In genomic region chr7:143485500-143485899, GRCh38 we compare ENCODE assay signal across 22 cellular contexts. TPM values are rescaled to one million over a fixed set of nuclear protein-coding genes. Genes with fewer than 3 reads are reported as not detected.
A peak's percentile ranks its signal among the peaks of the same experiment; 100 is the strongest.
DNase-seq lines count a peak whose midpoint lies in the region; ATAC-seq and TF ChIP-seq lines count a peak whose summit lies in the region.
"Had no signal": no experiment of that assay in that cellular context is flagged by ENCODE, and none has a peak within 500 bp of the region (broad histone marks: within the 10 kb centered on the region; RNA-seq: fewer than 3 reads in every experiment).

No MANE protein-coding gene starts in this region.

- intact Hi-C loops in lower leg skin (cut with DNase I; ENCODE audit: low total_unique reads) (no loop called here), PC-3 (cut with micrococcal nuclease) (no loop called here), aorta (cut with DNase I) (no loop called here)

- H3K36me3 ChIP-seq in adipocyte (ENCODE audit: control insufficient read depth, insufficient read depth, low read length, severe bottlenecking) (no peaks in the 10 kb centered on the region), PC-3 (ENCODE audit: low read depth, low read length) (no peaks in the 10 kb centered on the region), aorta (ENCODE audit: control insufficient read depth in 1 of 2, insufficient read depth in 2 of 2, low read length in 1 of 2) (no peaks in the 10 kb centered on the region)

- H3K27me3 ChIP-seq in adipocyte (replicated peaks; ENCODE audit: control insufficient read depth, insufficient read depth, low read length), result no peaks in the 10 kb centered on the region
- no peaks in the 10 kb centered on the region for H3K27me3 ChIP-seq in PC-3 (ENCODE audit: low read length)
- H3K27me3 ChIP-seq in aorta (ENCODE audit: control insufficient read depth in 1 of 2, insufficient read depth in 2 of 2, low read length in 1 of 2), result no peaks in the 10 kb centered on the region
- H3K27me3 ChIP-seq: hepatocyte had no signal

- DNase-seq in AG09309 (ENCODE audit: low read depth) (peak; percentile 53), GM03348 (ENCODE audit: low spot score) (peak; percentile 39), adipocyte (ENCODE audit: low read depth) (peak; percentile 34), lower leg skin (ENCODE audit: low spot score in 2 of 2) (peak; percentile 43 to 89), PC-3 (no peak), DMS79 (lab: John Stamatoyannopoulos, UW) (no peak), HEK293T (ENCODE audit: extremely low spot score) (no peak), aorta (no peak)
- DNase-seq: activated CD4-positive, alpha-beta memory T cell treated with anti-CD3 and anti-CD28 coated beads for 36 hours; activated naive CD4-positive, alpha-beta T cell treated with anti-CD3 and anti-CD28 coated beads, Interleukin-2, amount 50 U/mL, for 16 hours; activated T-cell treated with anti-CD3 and anti-CD28 coated beads, Interleukin-2, amount 50 U/mL, for 1 hour; Caco-2; erythroblast; NCI-H1436; retina; stimulated activated naive CD8-positive, alpha-beta T cell treated with anti-CD3 and anti-CD28 coated beads, Interleukin-15, Interleukin-2, amounts not matched to agents 100 U/mL and 50 U/mL, for 24 hours had no signal

- ATAC-seq in PC-3 (no peak), aorta (ENCODE audit: low FRiP score) (no peak)
- ATAC-seq: GM23338; stimulated activated naive CD8-positive, alpha-beta T cell treated with anti-CD3 and anti-CD28 coated beads, Interleukin-15, Interleukin-2, amounts not matched to agents 100 U/mL and 50 U/mL, for 24 hours had no signal

- TF ChIP-seq POLR2A in lower leg skin (IDR thresholded peaks at IDR 0.05), result no peak

- 70 to 71% methylated on average over 6 of the region's 6 CpGs for WGBS in lower leg skin, 2 donors
- 51 to 62% methylated on average over 6 of the region's 6 CpGs for WGBS in aorta, 2 donors

- no peaks in the 10 kb centered on the region for H4K20me1 ChIP-seq in PC-3 (ENCODE audit: low read length)

- no peaks in the 10 kb centered on the region for H3K79me2 ChIP-seq in PC-3 (ENCODE audit: low read length)
- H3K79me2 ChIP-seq: hepatocyte had no signal

- no peak for TF ChIP-seq CTCF in AG09309 (IDR thresholded peaks at IDR 0.05; ENCODE audit: control insufficient read depth, insufficient read depth, low read depth, low read length, missing control alignments)
- TF ChIP-seq CTCF in lower leg skin (IDR thresholded peaks at IDR 0.05), result no peak
- no peak for TF ChIP-seq CTCF in PC-3 (conservative IDR thresholded peaks at IDR 0.05; ENCODE audit: low read depth, low read length)

- POLR2A ChIA-PET in PC-3 (lab: Charles Lee; ENCODE audit: unreplicated experiment) (no interaction called here), HEK293T (lab: Yijun Ruan, JAX) (no interaction called here)

- H3F3A ChIP-seq in PC-3 (ENCODE audit: low read length, unreplicated experiment), result no peaks in the 10 kb centered on the region

- H3K27ac ChIP-seq in PC-3 (ENCODE audit: low read length) (no peak overlapping the region), aorta (ENCODE audit: low read depth in 1 of 2, low read length in 2 of 2) (no peak overlapping the region)
- H3K27ac ChIP-seq: hepatocyte, KMS-11 had no signal

- H2AFZ ChIP-seq in PC-3 (ENCODE audit: low read length), result no peak overlapping the region
- H2AFZ ChIP-seq: GM23338, hepatocyte had no signal

- H3K9me2 ChIP-seq in PC-3 (replicated peaks; ENCODE audit: low read length), result no peaks in the 10 kb centered on the region

- no peaks in the 10 kb centered on the region for H3K9me3 ChIP-seq in adipocyte (ENCODE audit: control insufficient read depth, low read length)
- no peaks in the 10 kb centered on the region for H3K9me3 ChIP-seq in PC-3 (ENCODE audit: low read length)
- H3K9me3 ChIP-seq in aorta (ENCODE audit: control insufficient read depth, low read length), result no peaks in the 10 kb centered on the region
- H3K9me3 ChIP-seq: Caco-2 had no signal

- H3K4me2 ChIP-seq in PC-3 (ENCODE audit: low read length), result no peak overlapping the region
- H3K4me2 ChIP-seq: GM23338, hepatocyte, KMS-11 had no signal

- H3K4me3 ChIP-seq in AG09309 (ENCODE audit: control insufficient read depth, low read depth, low read length) (no peak overlapping the region), adipocyte (ENCODE audit: low read length) (no peak overlapping the region), lower leg skin (ENCODE audit: low read depth, poor library complexity, severe bottlenecking) (no peak overlapping the region), PC-3 (ENCODE audit: low read length) (no peak overlapping the region), aorta (ENCODE audit: low read length in 2 of 2) (no peak overlapping the region)
- H3K4me3 ChIP-seq: GM23338, hepatocyte had no signal

- CTCF ChIA-PET in PC-3 (lab: Charles Lee), result no interaction called here
- CTCF ChIA-PET in HEK293T (lab: Yijun Ruan, JAX), result no interaction called here

- no TSS peak for BruUV-seq in PC-3 (replicated peaks; lab: Mats Ljungman, UMichigan)

- H3K4me1 ChIP-seq in adipocyte (ENCODE audit: control insufficient read depth, insufficient read depth, low read length) (peaks cover 35% of the 10 kb centered on the region), PC-3 (ENCODE audit: insufficient read depth, low read length) (no peaks in the 10 kb centered on the region), aorta (ENCODE audit: control insufficient read depth in 1 of 2, insufficient read depth in 2 of 2, low read length in 2 of 2) (no peaks in the 10 kb centered on the region)
- H3K4me1 ChIP-seq: Caco-2 had no signal

- H3K9ac ChIP-seq in adipocyte (ENCODE audit: low read length) (no peak overlapping the region), PC-3 (ENCODE audit: low read length) (no peak overlapping the region)
- H3K9ac ChIP-seq: KMS-11 had no signal

TF ChIP-seq in HEK293T, 16 proteins besides CTCF, POLR2A, EP300 and RAD21:
- TF ChIP-seq CTBP1 (IDR thresholded peaks at IDR 0.05; ENCODE audit: borderline replicate concordance) (no peak), FOXA1 (IDR thresholded peaks at IDR 0.05) (no peak), PKNOX1 (IDR thresholded peaks at IDR 0.05) (no peak), NFRKB (IDR thresholded peaks at IDR 0.05) (no peak), SP1 (IDR thresholded peaks at IDR 0.05) (no peak), HDGF (IDR thresholded peaks at IDR 0.05; ENCODE audit: borderline replicate concordance) (no peak), ZNF384 (IDR thresholded peaks at IDR 0.05) (no peak), FOXM1 (IDR thresholded peaks at IDR 0.05; ENCODE audit: borderline replicate concordance) (no peak), ELF4 (IDR thresholded peaks at IDR 0.05) (no peak), BHLHE40 (IDR thresholded peaks at IDR 0.05; ENCODE audit: borderline replicate concordance) (no peak), TARDBP (IDR thresholded peaks at IDR 0.05) (no peak)

RNA-seq across cellular contexts. Expression of gene TAS2R41, which starts 7.8 kb away (rescaled TPM):
- total RNA-seq in lower leg skin, result under 1 TPM in 1 of 4 donors, not detected in 3; 0.78 TPM
- total RNA-seq in PC-3 (2014; rRNA removed), result not detected in 2 replicates
- total RNA-seq in aorta, result 1 to 10 TPM in 1 of 2 donors, under 1 TPM in 1; 0.69 to 1.0 TPM
- polyA plus RNA-seq in aorta, result not detected
- total RNA-seq: activated CD4-positive, alpha-beta memory T cell treated with anti-CD3 and anti-CD28 coated beads for 36 hours; Caco-2; hepatocyte; urinary bladder had no signal
- polyA plus RNA-seq: AG04450, GM23338, hepatocyte, keratinocyte, urinary bladder had no signal

RNA-seq across cellular contexts. Expression of gene TAS2R60, which starts 42.2 kb away (rescaled TPM):
- total RNA-seq in lower leg skin (not detected), PC-3 (2014; rRNA removed) (not detected in 2 replicates), aorta (1 to 10 TPM; 1.2 to 2.7 TPM)
- polyA plus RNA-seq in aorta, result not detected
- total RNA-seq: activated CD4-positive, alpha-beta memory T cell treated with anti-CD3 and anti-CD28 coated beads for 36 hours; Caco-2; hepatocyte had no signal
- polyA plus RNA-seq: AG04450, hepatocyte, urinary bladder had no signal

Comparison
In these comparisons a context has a peak if more than half of its experiments do, and no peak if none do; other contexts are left out.
1. DNase-seq: peak in AG09309 (single experiment), GM03348 (single experiment), adipocyte (single experiment) and lower leg skin (2 of 2); none in PC-3 (single experiment), DMS79 (single experiment), HEK293T (single experiment) and aorta (0 of 2).